In genomic region chr1:44924835-44925464, GRCh38 we compare ENCODE assay signal across 1 cellular context.
TF ChIP-seq lines count a peak whose summit lies in the region.

No MANE protein-coding gene starts in this region.

TF ChIP-seq in HepG2, 621 proteins besides CTCF, POLR2A, EP300 and RAD21 (continued from another document):
- TF ChIP-seq PTBP1 (IDR thresholded peaks at IDR 0.05; ENCODE audit: low read depth, low read length, poor library complexity, severe bottlenecking), result no peak
- peak; percentile 49; the same call in 1 of the 2 replicates for TF ChIP-seq SAP130 (CRISPR knock-in tag; IDR thresholded peaks at IDR 0.05; ENCODE audit: low read depth)
- TF ChIP-seq ZNF564 (CRISPR knock-in tag; IDR thresholded peaks at IDR 0.05), result no peak
- peak; percentile 56 for TF ChIP-seq STAG1 (CRISPR knock-in tag; IDR thresholded peaks at IDR 0.05)
